ENCODE assay signal across 8 cellular contexts in the genomic region with DNA sequence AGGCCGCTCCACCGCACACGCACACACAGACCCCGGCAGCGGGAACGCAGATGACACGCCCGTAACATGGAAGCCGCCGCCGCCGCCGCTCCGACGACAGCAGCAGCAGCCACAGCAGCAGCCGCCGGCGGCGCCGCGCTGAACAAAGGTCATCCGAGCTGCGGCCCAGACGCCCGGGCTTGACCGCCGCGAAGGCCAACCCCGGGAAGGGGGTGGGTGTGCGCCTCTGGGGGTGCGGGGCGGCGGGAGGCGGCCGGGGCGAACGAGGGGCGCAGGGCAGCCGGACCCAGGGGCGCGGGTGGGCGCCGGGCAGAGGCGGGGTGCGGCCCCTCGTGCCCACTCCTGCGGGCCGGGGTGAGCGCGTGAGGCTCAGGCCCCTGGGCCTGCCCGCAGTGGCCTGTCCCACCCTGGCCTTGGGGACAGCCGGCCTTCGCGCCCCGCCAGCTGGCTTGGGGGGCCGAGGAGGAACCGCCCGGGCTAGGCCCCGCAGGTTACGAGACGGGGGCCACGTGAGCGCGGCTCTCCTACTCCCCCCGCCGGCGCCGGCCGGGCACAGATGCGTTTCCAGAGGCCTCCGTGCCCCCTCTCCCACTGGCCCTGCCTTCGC. TPM values are rescaled to one million over a fixed set of nuclear protein-coding genes. Genes with fewer than 3 reads are reported as not detected.
DNase-seq lines count a peak whose midpoint lies in the region; ATAC-seq and TF ChIP-seq lines count a peak whose summit lies in the region.

No MANE protein-coding gene starts in this region.

- intact Hi-C loops in PC-9 (cut with micrococcal nuclease; ENCODE audit: unreplicated experiment), result loop anchor here (2.0 kb wide), 1 partner anchor 79 kb away; no protein-coding TSS in a partner anchor

- no peaks in the 10 kb centered on the region for H3K4me1 ChIP-seq in BLaER1
- peaks cover 14% of the 10 kb centered on the region for H3K4me1 ChIP-seq in PC-9 (replicated peaks; ENCODE audit: insufficient read depth)
- peaks cover 11% of the 10 kb centered on the region; the same call in 1 of the 2 replicates for H3K4me1 ChIP-seq in iPS DF 6.9 (ENCODE audit: control insufficient read depth, insufficient read depth, low read length)

- H3K4me2 ChIP-seq in BLaER1 (peak overlapping the region; percentile 55), PC-9 (peak overlapping the region; percentile 57)

- H3K9me2 ChIP-seq in PC-9 (ENCODE audit: insufficient read depth), result no peaks in the 10 kb centered on the region

- no peak overlapping the region for H3K27ac ChIP-seq in BLaER1
- H3K27ac ChIP-seq in PC-9, result no peak overlapping the region
- H3K27ac ChIP-seq in iPS DF 6.9 (ENCODE audit: low read length), result no peak overlapping the region

- H3K9me3 ChIP-seq in BLaER1 (peaks cover 7% of the 10 kb centered on the region; the same call in 1 of the 2 replicates), PC-9 (ENCODE audit: insufficient read depth, low read depth) (no peaks in the 10 kb centered on the region), iPS DF 6.9 (ENCODE audit: control insufficient read depth, insufficient read depth, low read length) (no peaks in the 10 kb centered on the region)

- CTCF ChIA-PET in PC-9 (lab: Charles Lee), result no interaction called here

- H3F3A ChIP-seq in PC-9 (ENCODE audit: insufficient read depth, low read depth), result peaks cover 8% of the 10 kb centered on the region; the same call in 1 of the 2 replicates

- peak; percentile 62 for ATAC-seq in GM19351 (IDR thresholded peaks at IDR 0.05; ENCODE audit: unreplicated experiment)

- H3K27me3 ChIP-seq in BLaER1, result peaks cover 64% of the 10 kb centered on the region
- H3K27me3 ChIP-seq in PC-9 (ENCODE audit: insufficient read depth, low read depth), result no peaks in the 10 kb centered on the region
- H3K27me3 ChIP-seq in iPS DF 6.9 (ENCODE audit: control insufficient read depth, insufficient read depth, low read length), result no peaks in the 10 kb centered on the region

- H2AFZ ChIP-seq in PC-9, result no peak overlapping the region

- H3K36me3 ChIP-seq in BLaER1, result no peaks in the 10 kb centered on the region
- H3K36me3 ChIP-seq in PC-9 (ENCODE audit: low read depth), result peaks cover 4% of the 10 kb centered on the region; the same call in 1 of the 2 replicates
- H3K36me3 ChIP-seq in iPS DF 6.9 (ENCODE audit: control insufficient read depth, insufficient read depth, low read length), result peaks cover 15% of the 10 kb centered on the region; the same call in 1 of the 2 replicates

- no peaks in the 10 kb centered on the region for H3K79me2 ChIP-seq in PC-9 (ENCODE audit: low read depth)

- DNase-seq in PC-9 (peak; percentile 33 to 49), astrocyte of the hippocampus (ENCODE audit: low read depth, low spot score) (peak; percentile 73), iPS DF 6.9 (ENCODE audit: low read depth, low spot score) (no peak), skeletal muscle cell (ENCODE audit: low read depth) (no peak), AML-193 (lab: John Stamatoyannopoulos, UW) (no peak), cerebellar cortex (ENCODE audit: low spot score) (no peak)

- H4K20me1 ChIP-seq in BLaER1, result no peaks in the 10 kb centered on the region
- no peaks in the 10 kb centered on the region for H4K20me1 ChIP-seq in PC-9 (ENCODE audit: insufficient read depth)

- H3K4me3 ChIP-seq in BLaER1, result peak overlapping the region; percentile 42
- peak overlapping the region; percentile 49; the same call in 1 of the 2 replicates for H3K4me3 ChIP-seq in PC-9
- peak overlapping the region; percentile 72 for H3K4me3 ChIP-seq in iPS DF 6.9 (ENCODE audit: low read length)
- peak overlapping the region; percentile 39 for H3K4me3 ChIP-seq in skeletal muscle cell (ENCODE audit: low read depth, low read length)

- no TSS peak for BruUV-seq in PC-9 (replicated peaks; lab: Mats Ljungman, UMichigan)

- WGBS in iPS DF 6.9 (ENCODE audit: insufficient coverage, insufficient read length), result no CpG with 5 or more reads among the region's 72 CpGs

- TF ChIP-seq CTCF in PC-9 (conservative IDR thresholded peaks at IDR 0.05), result no peak

- no peak overlapping the region for H3K9ac ChIP-seq in BLaER1

- POLR2A ChIA-PET in PC-9 (lab: Charles Lee; ENCODE audit: unreplicated experiment), result no interaction called here

RNA-seq across cellular contexts. Expression of gene ZNF532, which starts 1.0 kb away (rescaled TPM):
- total RNA-seq in PC-9 (2021), result 19.1 and 21.1 TPM in 2 replicates

Comparison
In these comparisons a context has a peak if more than half of its experiments do, and no peak if none do; other contexts are left out.
1. DNase-seq: peak in PC-9 (2 of 2) and astrocyte of the hippocampus (single experiment); none in iPS DF 6.9 (single experiment), skeletal muscle cell (single experiment), AML-193 (0 of 2) and cerebellar cortex (single experiment).
2. Peak in every context shown above with its lines, with median percentiles within 50 percentile points of each other: H3K4me3 ChIP-seq.